In the genomic region with DNA sequence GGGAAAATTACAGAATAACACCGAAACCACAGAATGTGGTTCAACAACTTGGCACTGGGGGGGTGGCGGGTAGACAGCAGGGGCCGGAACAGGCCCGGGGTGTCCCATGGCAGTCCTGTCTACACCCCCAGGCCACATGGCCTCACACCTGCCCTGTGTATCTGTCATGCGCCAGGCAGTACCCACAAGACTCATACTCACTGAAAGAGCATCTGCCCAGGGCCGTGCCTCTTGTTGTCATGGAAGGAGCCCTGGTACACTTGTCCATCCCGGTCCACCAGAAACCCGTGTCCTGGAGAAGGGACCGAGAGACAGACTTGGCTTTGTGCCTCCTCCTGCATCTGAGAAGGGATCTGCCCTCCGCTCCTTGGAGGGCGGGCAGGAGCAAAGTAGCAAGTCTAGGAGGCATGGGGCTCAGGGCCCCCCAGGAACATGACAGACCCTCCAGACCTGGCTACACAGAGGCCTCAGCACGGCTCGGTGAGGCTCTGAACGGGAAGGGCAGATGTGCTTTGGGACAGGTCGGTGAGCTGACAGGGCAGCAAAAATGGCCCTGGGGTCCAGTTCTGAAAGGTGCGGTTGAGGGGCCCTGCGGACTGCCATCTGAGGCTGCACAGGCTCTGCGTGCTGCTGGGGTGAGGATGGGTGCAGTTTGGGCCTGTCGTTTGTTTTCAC, we compare ENCODE assay signal across 24 cellular contexts. TPM values are rescaled to one million over a fixed set of nuclear protein-coding genes. Genes with fewer than 3 reads are reported as not detected.
DNase-seq lines count a peak whose midpoint lies in the region; ATAC-seq and TF ChIP-seq lines count a peak whose summit lies in the region.
"Had no signal": no experiment of that assay in that cellular context is flagged by ENCODE, and none has a peak within 500 bp of the region (broad histone marks: within the 10 kb centered on the region; RNA-seq: fewer than 3 reads in every experiment).

No MANE protein-coding gene starts in this region.

- H3K27me3 ChIP-seq in upper lobe of right lung: no peaks in the 10 kb centered on the region
- H3K27me3 ChIP-seq: body of pancreas, neutrophil, tibial nerve had no signal

- H3K4me3 ChIP-seq in upper lobe of right lung: no peak overlapping the region
- H3K4me3 ChIP-seq: body of pancreas, tibial nerve had no signal

- no peak overlapping the region for H3K27ac ChIP-seq in upper lobe of right lung
- H3K27ac ChIP-seq: body of pancreas, neutrophil, tibial nerve, VCaP had no signal

- peak overlapping the region in 1 of 2 donors; percentile 72 for H3K27ac Mint-ChIP-seq in natural killer cell treated with Interleukin-12 subunit alpha and Interleukin-12 subunit beta and Interleukin-15 and Interleukin-18, amount 100 ng/mL, for 72 hours
- no peak overlapping the region for H3K27ac Mint-ChIP-seq in natural killer cell
- H3K27ac Mint-ChIP-seq: activated CD4-positive, alpha-beta memory T cell treated with anti-CD3 and anti-CD28 coated beads, Interleukin-2, amount 10 ng/mL, durations not matched to agents 7 days and 5 days; activated naive CD4-positive, alpha-beta T cell treated with anti-CD3 and anti-CD28 coated beads, Interleukin-2, amount 50 U/mL, for 24 hours; dendritic cell treated with granulocyte-macrophage colony-stimulating factor and Interleukin-4, amounts not matched to agents 40 ng/mL and 50 ng/mL, for 4 days; mesothelial cell of epicardium; stimulated activated naive B cell treated with anti-CD40 and anti-IgM and Interleukin-4, amounts not matched to agents 10 μg/mL and 1 μg/mL and 100 μg/mL, for 72 hours; T-helper 17 cell had no signal

- H3K9me3 ChIP-seq in upper lobe of right lung: no peaks in the 10 kb centered on the region
- H3K9me3 ChIP-seq: body of pancreas, neutrophil, tibial nerve had no signal

- no peak for ATAC-seq in natural killer cell treated with Interleukin-12 subunit alpha and Interleukin-12 subunit beta and Interleukin-15 and Interleukin-18, amount 100 ng/mL, for 72 hours
- no peak for ATAC-seq in natural killer cell
- ATAC-seq in upper lobe of right lung: no peak
- no peak for ATAC-seq in GM21526 (IDR thresholded peaks at IDR 0.05; ENCODE audit: low FRiP score, unreplicated experiment)
- no peak for ATAC-seq in SK-N-SH treated with all-trans-retinoic acid at 6 μM for 48 hours
- ATAC-seq: body of pancreas; stimulated activated naive B cell treated with anti-CD40 and anti-IgM and Interleukin-4, amounts not matched to agents 10 μg/mL and 1 μg/mL and 100 μg/mL, for 72 hours; T-helper 17 cell had no signal

- H3K4me1 Mint-ChIP-seq in natural killer cell treated with Interleukin-12 subunit alpha and Interleukin-12 subunit beta and Interleukin-15 and Interleukin-18, amount 100 ng/mL, for 72 hours (ENCODE audit: low read depth in 2 of 2): peaks cover 5 to 10% of the 10 kb centered on the region in 2 donors
- peaks cover 0 to 4% of the 10 kb centered on the region in 2 donors for H3K4me1 Mint-ChIP-seq in natural killer cell

- H3K4me3 Mint-ChIP-seq in natural killer cell treated with Interleukin-12 subunit alpha and Interleukin-12 subunit beta and Interleukin-15 and Interleukin-18, amount 100 ng/mL, for 72 hours: no peak overlapping the region
- H3K4me3 Mint-ChIP-seq in natural killer cell: no peak overlapping the region
- H3K4me3 Mint-ChIP-seq: activated CD4-positive, alpha-beta memory T cell treated with anti-CD3 and anti-CD28 coated beads, Interleukin-2, amount 10 ng/mL, durations not matched to agents 7 days and 5 days; activated naive CD4-positive, alpha-beta T cell treated with anti-CD3 and anti-CD28 coated beads, Interleukin-2, amount 50 U/mL, for 24 hours; dendritic cell treated with granulocyte-macrophage colony-stimulating factor and Interleukin-4, amounts not matched to agents 40 ng/mL and 50 ng/mL, for 4 days; mesothelial cell of epicardium; stimulated activated naive B cell treated with anti-CD40 and anti-IgM and Interleukin-4, amounts not matched to agents 10 μg/mL and 1 μg/mL and 100 μg/mL, for 72 hours; T-helper 17 cell had no signal

- intact Hi-C loops in natural killer cell (cut with micrococcal nuclease) (loop anchor here (10.0 kb wide), 1 partner anchor 441 kb away; no protein-coding TSS in a partner anchor), upper lobe of right lung (cut with DNase I) (no loop called here)

- H3K9me3 Mint-ChIP-seq in natural killer cell treated with Interleukin-12 subunit alpha and Interleukin-12 subunit beta and Interleukin-15 and Interleukin-18, amount 100 ng/mL, for 72 hours: no peaks in the 10 kb centered on the region
- no peaks in the 10 kb centered on the region for H3K9me3 Mint-ChIP-seq in natural killer cell
- H3K9me3 Mint-ChIP-seq: activated CD4-positive, alpha-beta memory T cell treated with anti-CD3 and anti-CD28 coated beads, Interleukin-2, amount 10 ng/mL, durations not matched to agents 7 days and 5 days; activated naive CD4-positive, alpha-beta T cell treated with anti-CD3 and anti-CD28 coated beads, Interleukin-2, amount 50 U/mL, for 24 hours; dendritic cell treated with granulocyte-macrophage colony-stimulating factor and Interleukin-4, amounts not matched to agents 40 ng/mL and 50 ng/mL, for 4 days; mesothelial cell of epicardium; stimulated activated naive B cell treated with anti-CD40 and anti-IgM and Interleukin-4, amounts not matched to agents 10 μg/mL and 1 μg/mL and 100 μg/mL, for 72 hours had no signal

- no peak for TF ChIP-seq CTCF in natural killer cell (IDR thresholded peaks at IDR 0.05)
- no peak for TF ChIP-seq CTCF in upper lobe of right lung (IDR thresholded peaks at IDR 0.05)

- peaks cover 13% of the 10 kb centered on the region for H3K4me1 ChIP-seq in upper lobe of right lung

- peak; percentile 56 for DNase-seq in natural killer cell treated with Interleukin-12 subunit alpha and Interleukin-12 subunit beta and Interleukin-15 and Interleukin-18, amount 100 ng/mL, for 72 hours (ENCODE audit: low spot score)
- DNase-seq in natural killer cell: no peak
- DNase-seq in cerebellum (ENCODE audit: low spot score): peak; percentile 70
- DNase-seq in myocyte (ENCODE audit: low read depth): peak; percentile 78
- DNase-seq in upper lobe of right lung: peak; percentile 38
- DNase-seq in SKM-1 (lab: John Stamatoyannopoulos, UW; ENCODE audit: unreplicated experiment): no peak
- DNase-seq: activated CD4-positive, alpha-beta memory T cell treated with anti-CD3 and anti-CD28 coated beads, Interleukin-2, amount 10 ng/mL, durations not matched to agents 7 days and 5 days; activated T-cell treated with anti-CD3 and anti-CD28 coated beads, Interleukin-2, amount 50 U/mL, for 48 hours; body of pancreas; Kasumi-1; NCI-H1092 treated with DMSO at 0.1 percent for 48 hours; NCI-H2107; NCI-H526; SIG-M5; stimulated activated naive B cell treated with anti-CD40 and anti-IgM and Interleukin-4, amounts not matched to agents 10 μg/mL and 1 μg/mL and 100 μg/mL, for 72 hours had no signal

- no peaks in the 10 kb centered on the region for H3K36me3 Mint-ChIP-seq in natural killer cell treated with Interleukin-12 subunit alpha and Interleukin-12 subunit beta and Interleukin-15 and Interleukin-18, amount 100 ng/mL, for 72 hours
- H3K36me3 Mint-ChIP-seq in natural killer cell: no peaks in the 10 kb centered on the region
- H3K36me3 Mint-ChIP-seq: activated naive CD4-positive, alpha-beta T cell treated with anti-CD3 and anti-CD28 coated beads, Interleukin-2, amount 50 U/mL, for 24 hours; mesothelial cell of epicardium had no signal

- H3K36me3 ChIP-seq in upper lobe of right lung: no peaks in the 10 kb centered on the region
- H3K36me3 ChIP-seq: neutrophil had no signal

- H3K27me3 Mint-ChIP-seq in natural killer cell treated with Interleukin-12 subunit alpha and Interleukin-12 subunit beta and Interleukin-15 and Interleukin-18, amount 100 ng/mL, for 72 hours: no peaks in the 10 kb centered on the region
- no peaks in the 10 kb centered on the region for H3K27me3 Mint-ChIP-seq in natural killer cell (ENCODE audit: low read depth in 2 of 2)
- H3K27me3 Mint-ChIP-seq: activated CD4-positive, alpha-beta memory T cell treated with anti-CD3 and anti-CD28 coated beads, Interleukin-2, amount 10 ng/mL, durations not matched to agents 7 days and 5 days; activated naive CD4-positive, alpha-beta T cell treated with anti-CD3 and anti-CD28 coated beads, Interleukin-2, amount 50 U/mL, for 24 hours; dendritic cell treated with granulocyte-macrophage colony-stimulating factor and Interleukin-4, amounts not matched to agents 40 ng/mL and 50 ng/mL, for 4 days; stimulated activated naive B cell treated with anti-CD40 and anti-IgM and Interleukin-4, amounts not matched to agents 10 μg/mL and 1 μg/mL and 100 μg/mL, for 72 hours; T-helper 17 cell had no signal

TF ChIP-seq in SK-N-SH treated with all-trans-retinoic acid at 6 μM for 48 hours, 23 proteins besides CTCF, POLR2A, EP300 and RAD21 (continues in another document):
- TF ChIP-seq, protein P1, sequence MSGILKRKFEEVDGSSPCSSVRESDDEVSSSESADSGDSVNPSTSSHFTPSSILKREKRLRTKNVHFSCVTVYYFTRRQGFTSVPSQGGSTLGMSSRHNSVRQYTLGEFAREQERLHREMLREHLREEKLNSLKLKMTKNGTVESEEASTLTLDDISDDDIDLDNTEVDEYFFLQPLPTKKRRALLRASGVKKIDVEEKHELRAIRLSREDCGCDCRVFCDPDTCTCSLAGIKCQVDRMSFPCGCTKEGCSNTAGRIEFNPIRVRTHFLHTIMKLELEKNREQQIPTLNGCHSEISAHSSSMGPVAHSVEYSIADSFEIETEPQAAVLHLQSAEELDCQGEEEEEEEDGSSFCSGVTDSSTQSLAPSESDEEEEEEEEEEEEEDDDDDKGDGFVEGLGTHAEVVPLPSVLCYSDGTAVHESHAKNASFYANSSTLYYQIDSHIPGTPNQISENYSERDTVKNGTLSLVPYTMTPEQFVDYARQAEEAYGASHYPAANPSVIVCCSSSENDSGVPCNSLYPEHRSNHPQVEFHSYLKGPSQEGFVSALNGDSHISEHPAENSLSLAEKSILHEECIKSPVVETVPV (CRISPR knock-in tag; IDR thresholded peaks at IDR 0.05): no peak
- TF ChIP-seq ZNF565 (CRISPR knock-in tag; conservative IDR thresholded peaks at IDR 0.05; ENCODE audit: low read depth): no peak
- TF ChIP-seq GLIS3 (CRISPR knock-in tag; IDR thresholded peaks at IDR 0.05): no peak

RNA-seq across cellular contexts. Expression of a gene that starts 5.6 kb away (rescaled TPM):
- total RNA-seq in natural killer cell treated with Interleukin-12 subunit alpha and Interleukin-12 subunit beta and Interleukin-15 and Interleukin-18, amount 100 ng/mL, for 72 hours: 1 to 10 TPM; 4.0 to 7.5 TPM
- total RNA-seq in natural killer cell (1 to 10 TPM; 8.0 to 9.3 (median 8.8) TPM), cerebellum (18.0 TPM), myocyte (8.8 and 14.2 TPM in 2 replicates), upper lobe of right lung (9.0 TPM)
- polyA plus RNA-seq in myocyte (2012): 8.0 TPM

RNA-seq across cellular contexts. Expression of a gene that starts 5.9 kb away (rescaled TPM):
- total RNA-seq in natural killer cell treated with Interleukin-12 subunit alpha and Interleukin-12 subunit beta and Interleukin-15 and Interleukin-18, amount 100 ng/mL, for 72 hours: 100 to 1,000 TPM; 139 to 161 TPM
- total RNA-seq in natural killer cell (10 to 100 TPM; 89.2 to 98.9 (median 91.9) TPM), cerebellum (32.4 TPM), myocyte (58.1 and 64.6 TPM in 2 replicates), upper lobe of right lung (118 TPM)
- polyA plus RNA-seq in myocyte (2012): 161 TPM

RNA-seq across cellular contexts. Expression of a gene that starts 26.6 kb away (rescaled TPM):
- total RNA-seq in natural killer cell treated with Interleukin-12 subunit alpha and Interleukin-12 subunit beta and Interleukin-15 and Interleukin-18, amount 100 ng/mL, for 72 hours: 10 to 100 TPM; 10.7 to 18.9 TPM
- total RNA-seq in natural killer cell: 10 to 100 TPM in 1 of 3 donors, 1 to 10 TPM in 2; 8.1 to 11.1 (median 9.8) TPM
- total RNA-seq in cerebellum: 14.1 TPM
- 54.4 and 62.5 TPM in 2 replicates for total RNA-seq in myocyte
- polyA plus RNA-seq in myocyte (2012): 42.7 TPM
- total RNA-seq in upper lobe of right lung: 14.6 TPM

Comparison
In these comparisons a context has a peak if more than half of its experiments do, and no peak if none do; other contexts are left out.
1. DNase-seq: peak in natural killer cell treated with Interleukin-12 subunit alpha and Interleukin-12 subunit beta and Interleukin-15 and Interleukin-18, amount 100 ng/mL, for 72 hours (single experiment), cerebellum (single experiment), myocyte (single experiment) and upper lobe of right lung (single experiment); none in natural killer cell (single experiment) and SKM-1 (single experiment).